In the genomic region with DNA sequence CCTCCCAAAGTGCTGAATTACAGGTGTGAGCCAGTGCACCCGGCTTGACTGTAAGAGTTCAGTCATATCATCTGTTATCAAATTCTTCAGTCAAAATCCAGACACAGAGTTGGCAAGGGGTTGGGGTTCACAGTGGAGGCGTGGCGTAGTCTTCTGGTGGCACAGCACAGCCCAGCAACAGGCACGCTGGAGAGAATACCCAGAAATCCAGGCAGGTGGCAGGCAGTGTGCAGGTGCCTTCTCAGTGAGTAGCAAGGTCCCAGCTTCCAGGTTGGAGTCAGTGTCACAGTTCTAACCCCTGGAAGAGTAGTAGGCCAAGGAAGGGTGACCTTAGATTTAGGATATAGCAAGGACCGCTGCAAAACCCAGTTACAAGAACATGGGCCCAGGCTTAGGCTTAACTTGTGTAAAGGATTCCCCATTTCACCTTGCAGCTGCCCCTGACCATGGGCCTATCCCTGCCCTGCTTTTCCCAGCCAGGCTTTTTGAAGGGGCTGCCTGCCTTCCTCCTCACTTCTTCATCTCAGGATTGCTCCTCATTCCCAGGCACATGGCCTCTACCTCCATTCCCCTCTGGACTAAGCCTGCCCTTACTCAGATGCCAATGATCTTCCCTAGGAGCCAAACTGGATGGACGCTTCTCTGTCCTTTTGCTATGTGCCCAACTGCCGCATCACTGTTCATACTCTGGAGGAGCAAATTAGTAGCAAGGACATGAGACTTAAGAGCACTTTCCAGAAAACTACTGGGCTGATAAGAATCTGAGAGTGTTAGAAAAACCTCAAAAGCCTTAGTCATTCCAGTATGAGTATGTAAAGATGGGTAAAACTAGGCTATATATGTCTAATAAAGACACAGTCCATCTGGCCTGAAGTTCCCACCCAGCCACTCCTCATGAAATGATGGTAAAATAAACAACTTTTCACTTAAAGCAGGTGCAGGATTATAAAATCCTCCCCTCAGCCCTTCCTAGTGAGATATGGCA, we compare ENCODE assay signal across 15 cellular contexts. TPM values are rescaled to one million over a fixed set of nuclear protein-coding genes. Genes with fewer than 3 reads are reported as not detected.
DNase-seq lines count a peak whose midpoint lies in the region; ATAC-seq and TF ChIP-seq lines count a peak whose summit lies in the region.
"Had no signal": no experiment of that assay in that cellular context is flagged by ENCODE, and none has a peak within 500 bp of the region (broad histone marks: within the 10 kb centered on the region; RNA-seq: fewer than 3 reads in every experiment).

No MANE protein-coding gene starts in this region.

- H3K27me3 ChIP-seq in heart right ventricle: no peaks in the 10 kb centered on the region
- H3K27me3 ChIP-seq in body of pancreas: no peaks in the 10 kb centered on the region
- H3K27me3 ChIP-seq in thyroid gland: no peaks in the 10 kb centered on the region
- H3K27me3 ChIP-seq: BE2C, Peyer's patch had no signal

- peaks cover 0 to 33% (median 5%) of the 10 kb centered on the region in 9 donors for H3K4me1 ChIP-seq in heart right ventricle
- H3K4me1 ChIP-seq in body of pancreas: peaks cover 50% of the 10 kb centered on the region
- peaks cover 24 to 27% of the 10 kb centered on the region in 2 donors for H3K4me1 ChIP-seq in thyroid gland
- H3K4me1 ChIP-seq: BE2C had no signal

- WGBS in heart right ventricle, 2 donors: 77 to 81% methylated on average over 7 of the region's 7 CpGs
- 59 to 72% methylated on average over 4 to 7 of the region's 7 CpGs for WGBS in body of pancreas, 2 donors
- 86 to 100% methylated on average over 4 to 7 of the region's 7 CpGs for WGBS in thyroid gland, 2 donors

- no peak for TF ChIP-seq POLR2A in body of pancreas (IDR thresholded peaks at IDR 0.05)
- no peak for TF ChIP-seq POLR2A in thyroid gland (IDR thresholded peaks at IDR 0.05)

- intact Hi-C loops in left ventricle myocardium superior (cut with micrococcal nuclease): no loop called here
- intact Hi-C loops in heart right ventricle (cut with DNase I): loop anchor here in 3 of 10 donors (10.0 kb wide), 2 partner anchors 256 to 294 kb away; no protein-coding TSS in a partner anchor
- intact Hi-C loops in body of pancreas (cut with DNase I): no loop called here
- intact Hi-C loops in thyroid gland (cut with DNase I): no loop called here

- H3K9me3 ChIP-seq in heart right ventricle (no peaks in the 10 kb centered on the region), body of pancreas (no peaks in the 10 kb centered on the region), thyroid gland (no peaks in the 10 kb centered on the region)
- H3K9me3 ChIP-seq: BE2C, Peyer's patch, prostate gland had no signal

- DNase-seq in left ventricle myocardium superior (no peak), heart right ventricle (no peak), body of pancreas (peak in 3 of 4 donors; percentile 15 to 62 (median 49)), thyroid gland (no peak), DMS 273 treated with DMSO at 0.1 percent for 48 hours (lab: John Stamatoyannopoulos, UW) (no peak)
- DNase-seq in activated effector memory CD4-positive, alpha-beta T cell treated with anti-CD3 and anti-CD28 coated beads, Interleukin-2, amount 50 U/mL, for 16 hours: no peak
- DNase-seq in stimulated activated CD4-positive, alpha-beta T cell treated with anti-CD3 and anti-CD28 coated beads, Interleukin-4, amount 100 ng/mL, for 4 hours: no peak
- DNase-seq: activated CD8-positive, alpha-beta memory T cell treated with anti-CD3 and anti-CD28 coated beads, Interleukin-2, amount 50 U/mL, for 48 hours; BE2C; stimulated activated CD4-positive, alpha-beta T cell treated with anti-CD3 and anti-CD28 coated beads, Interleukin-1b, Interleukin-23, amount 100 ng/mL, for 48 hours; stimulated activated naive B cell treated with anti-CD40 and anti-IgM and Interleukin-4, amounts not matched to agents 10 μg/mL and 1 μg/mL and 100 μg/mL, for 72 hours had no signal

- H3K4me3 ChIP-seq in heart right ventricle: no peak overlapping the region
- H3K4me3 ChIP-seq in body of pancreas: no peak overlapping the region
- no peak overlapping the region for H3K4me3 ChIP-seq in thyroid gland (replicated peaks in 1 of 3)
- H3K4me3 ChIP-seq: Peyer's patch, prostate gland had no signal

- H3K36me3 ChIP-seq in heart right ventricle: peaks cover 0 to 51% (median 9%) of the 10 kb centered on the region in 9 donors
- no peaks in the 10 kb centered on the region for H3K36me3 ChIP-seq in body of pancreas (replicated peaks in 1 of 2; ENCODE audit: insufficient read depth in 1 of 2, low read depth in 2 of 2)
- H3K36me3 ChIP-seq in thyroid gland: no peaks in the 10 kb centered on the region
- H3K36me3 ChIP-seq: BE2C, prostate gland had no signal

- H3K27ac ChIP-seq in heart right ventricle (peak overlapping the region in 1 of 10 donors; percentile 49), body of pancreas (peak overlapping the region in 3 of 4 donors; percentile 67 to 71 (median 68)), thyroid gland (peak overlapping the region; percentile 67 to 78 (median 69))
- H3K27ac ChIP-seq: HL-60 had no signal

- ATAC-seq in left ventricle myocardium superior: peak; percentile 3
- no peak for ATAC-seq in heart right ventricle
- peak; percentile 82 for ATAC-seq in HG02870 (IDR thresholded peaks at IDR 0.05; ENCODE audit: unreplicated experiment)
- ATAC-seq in body of pancreas: no peak
- ATAC-seq: stimulated activated naive B cell treated with anti-CD40 and anti-IgM and Interleukin-4, amounts not matched to agents 10 μg/mL and 1 μg/mL and 100 μg/mL, for 72 hours had no signal

- no peak for TF ChIP-seq CTCF in heart right ventricle (IDR thresholded peaks at IDR 0.05)
- no peak for TF ChIP-seq CTCF in body of pancreas (IDR thresholded peaks at IDR 0.05)
- TF ChIP-seq CTCF in thyroid gland (IDR thresholded peaks at IDR 0.05): no peak

RNA-seq across cellular contexts. Expression of a gene that starts 30.3 kb away (rescaled TPM):
- total RNA-seq in left ventricle myocardium superior: 6.9 TPM
- 1 to 10 TPM; 3.2 to 8.5 (median 4.8) TPM for total RNA-seq in heart right ventricle
- 1 to 10 TPM; 4.0 to 6.9 TPM for polyA plus RNA-seq in heart right ventricle
- total RNA-seq in body of pancreas: 1 to 10 TPM in 1 of 2 donors, not detected in 1; 1.8 TPM
- total RNA-seq in thyroid gland: 10 to 100 TPM in 1 of 4 donors, 1 to 10 TPM in 3; 4.0 to 11.7 (median 4.7) TPM

Comparison
In these comparisons a context has a peak if more than half of its experiments do, and no peak if none do; other contexts are left out.
1. ATAC-seq: peak in left ventricle myocardium superior (single experiment) and HG02870 (single experiment); none in heart right ventricle (0 of 8) and body of pancreas (single experiment).
2. DNase-seq: peak in body of pancreas (3 of 4); none in left ventricle myocardium superior (single experiment), heart right ventricle (0 of 2), thyroid gland (0 of 2), activated effector memory CD4-positive, alpha-beta T cell treated with anti-CD3 and anti-CD28 coated beads, Interleukin-2, amount 50 U/mL, for 16 hours (single experiment), stimulated activated CD4-positive, alpha-beta T cell treated with anti-CD3 and anti-CD28 coated beads, Interleukin-4, amount 100 ng/mL, for 4 hours (0 of 2) and DMS 273 treated with DMSO at 0.1 percent for 48 hours (single experiment).